Comparison of ENCODE assay signal across 9 cellular contexts in the genomic region with DNA sequence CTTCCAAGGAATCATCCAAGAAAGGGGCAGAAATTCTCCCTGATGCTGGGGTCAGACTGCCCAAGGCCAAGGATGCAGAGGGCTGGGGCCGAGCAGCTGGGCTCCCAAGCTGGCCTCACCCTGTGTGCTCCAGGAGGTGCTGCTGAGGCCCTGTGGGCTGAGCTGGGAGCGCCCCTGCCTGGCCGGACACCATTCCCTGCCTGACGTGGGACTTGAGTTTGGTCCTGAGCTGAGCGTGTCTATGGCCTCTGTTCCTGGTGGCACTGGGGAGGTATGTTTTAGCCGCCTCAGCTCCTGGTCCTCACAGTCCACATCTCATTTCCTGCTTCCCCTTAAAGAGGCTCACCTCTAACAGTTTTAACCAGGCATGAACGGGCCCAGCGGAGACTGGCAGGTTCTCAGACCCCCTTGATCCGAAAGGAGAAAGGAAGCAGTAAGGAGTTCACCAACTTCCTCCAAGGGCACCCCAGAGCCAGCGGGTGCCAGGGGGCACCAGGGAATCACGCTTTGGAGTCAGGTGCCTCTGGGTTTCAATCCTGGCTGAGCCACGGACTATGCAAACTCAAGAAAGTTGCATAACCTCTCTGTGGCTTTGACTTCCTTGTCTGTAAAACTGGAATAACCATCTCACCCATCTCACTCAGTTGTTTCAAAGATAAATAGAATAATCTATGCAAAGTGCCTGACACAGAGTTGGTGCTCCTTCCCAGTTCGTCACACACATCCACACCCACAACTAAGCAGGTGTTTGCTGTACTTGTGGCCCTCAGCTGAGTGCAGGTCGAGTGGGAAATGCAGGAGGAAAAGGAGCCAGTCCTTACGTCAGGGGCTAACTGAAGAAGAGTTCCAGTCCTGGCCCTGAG. TPM values are rescaled to one million over a fixed set of nuclear protein-coding genes. Genes with fewer than 3 reads are reported as not detected.
DNase-seq lines count a peak whose midpoint lies in the region; ATAC-seq lines count a peak whose summit lies in the region.
"Had no signal": no experiment of that assay in that cellular context is flagged by ENCODE, and none has a peak within 500 bp of the region (broad histone marks: within the 10 kb centered on the region; RNA-seq: fewer than 3 reads in every experiment).

No MANE protein-coding gene starts in this region.

- ATAC-seq in stimulated activated naive CD8-positive, alpha-beta T cell treated with anti-CD3 and anti-CD28 coated beads, Interleukin-15, Interleukin-2, amounts not matched to agents 100 U/mL and 50 U/mL, for 24 hours, result peak; percentile 35
- ATAC-seq in stimulated activated naive CD8-positive, alpha-beta T cell treated with anti-CD3 and anti-CD28 coated beads, Interleukin-15, amount 100 ng/mL, for 72 hours, result no peak
- ATAC-seq in aorta (ENCODE audit: low FRiP score) (peak; percentile 51), GM21381 (IDR thresholded peaks at IDR 0.05; ENCODE audit: unreplicated experiment) (no peak)

- no peaks in the 10 kb centered on the region for H3K4me1 ChIP-seq in aorta (ENCODE audit: control insufficient read depth in 1 of 2, insufficient read depth in 2 of 2, low read length in 2 of 2)
- H3K4me1 ChIP-seq: Caco-2 had no signal

- no peak overlapping the region for H3K27ac Mint-ChIP-seq in stimulated activated naive CD8-positive, alpha-beta T cell treated with anti-CD3 and anti-CD28 coated beads, Interleukin-15, amount 100 ng/mL, for 72 hours

- H3K27me3 Mint-ChIP-seq in stimulated activated naive CD8-positive, alpha-beta T cell treated with anti-CD3 and anti-CD28 coated beads, Interleukin-15, amount 100 ng/mL, for 72 hours, result peaks cover 33% of the 10 kb centered on the region

- H3K4me3 ChIP-seq in aorta (ENCODE audit: low read length in 2 of 2), result no peak overlapping the region

- WGBS in aorta, 2 donors, result 73 to 91% methylated on average over 15 of the region's 15 CpGs

- intact Hi-C loops in aorta (cut with DNase I), result loop anchor here in 1 of 2 donors (5.0 kb wide), 1 partner anchor 237 kb away; no protein-coding TSS in a partner anchor

- no peak overlapping the region for H3K4me3 Mint-ChIP-seq in stimulated activated naive CD8-positive, alpha-beta T cell treated with anti-CD3 and anti-CD28 coated beads, Interleukin-15, amount 100 ng/mL, for 72 hours

- H3K9me3 Mint-ChIP-seq in stimulated activated naive CD8-positive, alpha-beta T cell treated with anti-CD3 and anti-CD28 coated beads, Interleukin-15, amount 100 ng/mL, for 72 hours, result no peaks in the 10 kb centered on the region

- H3K36me3 ChIP-seq in aorta (ENCODE audit: control insufficient read depth in 1 of 2, insufficient read depth in 2 of 2, low read length in 1 of 2), result no peaks in the 10 kb centered on the region

- no peaks in the 10 kb centered on the region for H3K27me3 ChIP-seq in aorta (ENCODE audit: control insufficient read depth in 1 of 2, insufficient read depth in 2 of 2, low read length in 1 of 2)

- no peaks in the 10 kb centered on the region for H3K4me1 Mint-ChIP-seq in stimulated activated naive CD8-positive, alpha-beta T cell treated with anti-CD3 and anti-CD28 coated beads, Interleukin-15, amount 100 ng/mL, for 72 hours

- H3K27ac ChIP-seq in aorta (ENCODE audit: low read depth in 1 of 2, low read length in 2 of 2), result no peak overlapping the region

- no peaks in the 10 kb centered on the region for H3K9me3 ChIP-seq in aorta (ENCODE audit: control insufficient read depth, low read length)
- H3K9me3 ChIP-seq: Caco-2 had no signal

- DNase-seq in stimulated activated naive CD8-positive, alpha-beta T cell treated with anti-CD3 and anti-CD28 coated beads, Interleukin-15, Interleukin-2, amounts not matched to agents 100 U/mL and 50 U/mL, for 24 hours, result no peak
- no peak for DNase-seq in stimulated activated naive CD8-positive, alpha-beta T cell treated with anti-CD3 and anti-CD28 coated beads, Interleukin-15, amount 100 ng/mL, for 72 hours
- DNase-seq in NOMO-1 treated with dmso at 0.1 percent for 144 hours (lab: John Stamatoyannopoulos, UW; ENCODE audit: unreplicated experiment) (peak; percentile 19), germinal center (ENCODE audit: low spot score) (peak; percentile 50), aorta (no peak), cerebellar nuclear complex (lab: John Stamatoyannopoulos, UW) (no peak), OCI-M1 (lab: John Stamatoyannopoulos, UW) (no peak)

RNA-seq across cellular contexts. Expression of a gene that starts 48.6 kb away (rescaled TPM):
- total RNA-seq in aorta, result 1 to 10 TPM; 1.4 to 2.6 TPM
- polyA plus RNA-seq in aorta, result 1 to 10 TPM in 1 of 2 donors, not detected in 1; 1.1 TPM

Comparison
In these comparisons a context has a peak if more than half of its experiments do, and no peak if none do; other contexts are left out.
1. ATAC-seq: peak in stimulated activated naive CD8-positive, alpha-beta T cell treated with anti-CD3 and anti-CD28 coated beads, Interleukin-15, Interleukin-2, amounts not matched to agents 100 U/mL and 50 U/mL, for 24 hours (single experiment) and aorta (single experiment); none in stimulated activated naive CD8-positive, alpha-beta T cell treated with anti-CD3 and anti-CD28 coated beads, Interleukin-15, amount 100 ng/mL, for 72 hours (single experiment) and GM21381 (single experiment).
2. DNase-seq: peak in NOMO-1 treated with dmso at 0.1 percent for 144 hours (single experiment) and germinal center (single experiment); none in stimulated activated naive CD8-positive, alpha-beta T cell treated with anti-CD3 and anti-CD28 coated beads, Interleukin-15, Interleukin-2, amounts not matched to agents 100 U/mL and 50 U/mL, for 24 hours (single experiment), stimulated activated naive CD8-positive, alpha-beta T cell treated with anti-CD3 and anti-CD28 coated beads, Interleukin-15, amount 100 ng/mL, for 72 hours (0 of 2), aorta (0 of 2), cerebellar nuclear complex (0 of 2) and OCI-M1 (single experiment).